ENCODE assay signal across 9 cellular contexts in genomic region chrY:2934861-2935605, GRCh38. TPM values are rescaled to one million over a fixed set of nuclear protein-coding genes. Genes with fewer than 3 reads are reported as not detected.
DNase-seq lines count a peak whose midpoint lies in the region; ATAC-seq and TF ChIP-seq lines count a peak whose summit lies in the region.
"Had no signal": no experiment of that assay in that cellular context is flagged by ENCODE, and none has a peak within 500 bp of the region (broad histone marks: within the 10 kb centered on the region; RNA-seq: fewer than 3 reads in every experiment).

TSS of gene ZFY (plus strand) at chrY:2935381. CDS start at chrY:2953937, 18,556 bp downstream.

- H3K4me3 ChIP-seq in OCI-LY7 (ENCODE audit: low read depth, low read length, poor library complexity, severe bottlenecking): peak within 1 kb of the TSS; percentile 94
- H3K4me3 ChIP-seq: cardiac muscle cell had no signal

- H3K4me2 ChIP-seq in OCI-LY7 (ENCODE audit: low read length): peak within 1 kb of the TSS; percentile 92

- peaks cover 62% of the 10 kb centered on the region for H3K79me2 ChIP-seq in OCI-LY7 (ENCODE audit: insufficient read depth, low read depth, low read length)

- intact Hi-C loops in OCI-LY7 (cut with micrococcal nuclease; ENCODE audit: unreplicated experiment): loop anchor here (5.0 kb wide), 4 partner anchors 67 to 107 kb away; partner anchors contain the start of gene RPS4Y1

- POLR2A ChIA-PET in OCI-LY7 (lab: Charles Lee): interaction anchor here (0.6 kb wide), 1 partner anchor 12 kb away, joined by 4 read pairs; no protein-coding TSS in a partner anchor
- POLR2A ChIA-PET in naive thymus-derived CD8-positive, alpha-beta T cell (lab: Charles Lee): interaction anchor here (0.7 to 4.2 kb wide), 2 partner anchors 8 to 68 kb away, joined by 3 to 30 read pairs; no protein-coding TSS in a partner anchor

- no peaks in the 10 kb centered on the region for H3K9me3 Mint-ChIP-seq in naive thymus-derived CD8-positive, alpha-beta T cell

- H3K4me1 Mint-ChIP-seq in naive thymus-derived CD8-positive, alpha-beta T cell: peaks cover 18 to 41% (median 25%) of the 10 kb centered on the region in 4 donors

- peaks cover 35% of the 10 kb centered on the region for H3K36me3 ChIP-seq in OCI-LY7 (ENCODE audit: insufficient read depth, low read length)
- H3K36me3 ChIP-seq: cardiac muscle cell had no signal

- peak within 1 kb of the TSS; percentile 21; the same call in 1 of the 2 replicates for H2AFZ ChIP-seq in OCI-LY7 (ENCODE audit: low read length)

- H3K36me3 Mint-ChIP-seq in naive thymus-derived CD8-positive, alpha-beta T cell: peaks cover 0 to 37% (median 3%) of the 10 kb centered on the region in 3 donors

- no peaks in the 10 kb centered on the region for H4K20me1 ChIP-seq in OCI-LY7 (ENCODE audit: insufficient read depth, low read length)

- peak within 1 kb of the TSS in 5 of 10 donors; percentile 99 for H3K27ac Mint-ChIP-seq in naive thymus-derived CD8-positive, alpha-beta T cell

- CTCF ChIA-PET in OCI-LY7 (lab: Charles Lee; ENCODE audit: unreplicated experiment): no interaction called here

- H3K4me1 ChIP-seq in OCI-LY7 (ENCODE audit: insufficient read depth, low read length, poor library complexity, severe bottlenecking): peaks cover 20% of the 10 kb centered on the region

- BruUV-seq in OCI-LY7 (replicated peaks; lab: Mats Ljungman, UMichigan): no TSS peak

- peak; percentile 45 to 51 for ATAC-seq in naive thymus-derived CD8-positive, alpha-beta T cell

- H3K27me3 Mint-ChIP-seq in naive thymus-derived CD8-positive, alpha-beta T cell: no peaks in the 10 kb centered on the region

- peak within 1 kb of the TSS in 6 of 10 donors; percentile 87 to 96 (median 92) for H3K4me3 Mint-ChIP-seq in naive thymus-derived CD8-positive, alpha-beta T cell

- H3K9me3 ChIP-seq in OCI-LY7 (ENCODE audit: low read length): no peaks in the 10 kb centered on the region

- no peak for TF ChIP-seq CTCF in OCI-LY7 (conservative IDR thresholded peaks at IDR 0.05; ENCODE audit: low read length)

- no peaks in the 10 kb centered on the region for H3K9me2 ChIP-seq in OCI-LY7 (ENCODE audit: insufficient read depth, low read length)

- DNase-seq in AG20443 (ENCODE audit: low spot score): peak; percentile 52
- peak; percentile 47 for DNase-seq in HCEC 1CT
- DNase-seq in OCI-LY7 (ENCODE audit: low spot score): peak; percentile 68
- DNase-seq in caudate nucleus (lab: John Stamatoyannopoulos, UW): peak in 33 of 61 donors; percentile 5 to 82 (median 49)
- peak in 7 of 10 donors; percentile 50 to 85 (median 67) for DNase-seq in naive thymus-derived CD8-positive, alpha-beta T cell
- no peak for DNase-seq in mesenteric fat pad (ENCODE audit: low spot score)
- DNase-seq in retina: no peak
- DNase-seq in NCI-H1694 treated with DMSO at 0.1 percent for 48 hours (lab: John Stamatoyannopoulos, UW): no peak

- H3K27ac ChIP-seq in OCI-LY7 (ENCODE audit: low read depth, low read length, poor library complexity, severe bottlenecking) (peak within 1 kb of the TSS; percentile 98), caudate nucleus (ENCODE audit: low read depth, low read length) (no peak within 1 kb of the TSS)
- H3K27ac ChIP-seq: cardiac muscle cell had no signal

RNA-seq across cellular contexts. Expression of gene ZFY, which starts in this region (rescaled TPM):
- 10.7 and 20.5 TPM in 2 replicates for total RNA-seq in OCI-LY7 (2014; rRNA removed; shearing (Covaris generic))
- 16.5 and 22.9 TPM in 2 replicates for total RNA-seq in OCI-LY7 (2022)
- 10 to 100 TPM; 27.9 to 31.2 TPM for total RNA-seq in naive thymus-derived CD8-positive, alpha-beta T cell
- polyA plus RNA-seq in naive thymus-derived CD8-positive, alpha-beta T cell: not detected
- total RNA-seq in mesenteric fat pad: not detected
- total RNA-seq: cardiac muscle cell had no signal
- polyA plus RNA-seq: cardiac muscle cell had no signal

Comparison
In these comparisons a context has a peak if more than half of its experiments do, and no peak if none do; other contexts are left out.
1. DNase-seq: peak in AG20443 (single experiment), HCEC 1CT (single experiment), OCI-LY7 (single experiment), caudate nucleus (33 of 61) and naive thymus-derived CD8-positive, alpha-beta T cell (7 of 10); none in mesenteric fat pad (single experiment), retina (single experiment) and NCI-H1694 treated with DMSO at 0.1 percent for 48 hours (single experiment).